Comparison of ENCODE assay signal across 9 cellular contexts in the genomic region with DNA sequence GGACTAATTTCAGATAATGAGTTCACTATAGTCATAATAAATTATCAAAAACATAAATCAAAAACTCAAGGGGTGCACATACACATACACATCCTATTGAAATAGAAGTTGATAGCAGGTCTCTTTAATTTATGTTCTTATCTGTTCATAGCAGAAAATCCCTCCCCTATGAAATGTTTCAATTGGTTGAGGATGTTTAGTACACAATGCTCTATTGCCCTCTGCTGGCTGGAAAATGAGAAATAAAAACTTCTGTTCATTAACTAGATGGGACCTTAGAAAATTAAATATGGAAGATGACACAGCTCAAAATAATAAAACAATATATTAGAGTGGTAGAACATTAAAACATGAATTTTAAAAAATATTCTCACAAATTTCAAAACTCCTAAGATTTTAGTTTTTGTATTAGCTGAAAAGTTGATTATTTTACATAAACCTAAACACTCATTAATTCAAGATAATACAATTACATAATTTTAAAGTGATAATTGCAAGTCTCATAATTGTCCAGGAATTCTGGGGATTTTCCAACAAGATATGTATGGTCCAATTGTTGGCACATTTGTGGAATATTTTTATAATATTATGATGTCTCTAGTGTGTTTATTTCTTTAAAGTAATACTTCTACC.
A peak's percentile ranks its signal among the peaks of the same experiment; 100 is the strongest.
DNase-seq lines count a peak whose midpoint lies in the region; ATAC-seq and TF ChIP-seq lines count a peak whose summit lies in the region.
"Had no signal": no experiment of that assay in that cellular context is flagged by ENCODE, and none has a peak within 500 bp of the region (broad histone marks: within the 10 kb centered on the region; RNA-seq: fewer than 3 reads in every experiment).

No MANE protein-coding gene starts in this region.

- DNase-seq in GM06990 (ENCODE audit: extremely low read depth, insufficient read length) (no peak), HFFc6 (peak; percentile 48), NCI-H226 (peak; percentile 56), lower lobe of right lung (no peak), HPDE6-E6E7 (ENCODE audit: extremely low spot score) (no peak)
- no peak for DNase-seq in stimulated activated CD4-positive, alpha-beta T cell treated with anti-CD3 and anti-CD28 coated beads, Interleukin-15, amount 100 ng/mL, for 24 hours
- DNase-seq: naive B cell had no signal

- no peaks in the 10 kb centered on the region for H3K4me1 ChIP-seq in lower lobe of right lung

- H3K4me3 ChIP-seq in GM06990 (replicated peaks; ENCODE audit: low read depth, low read length): no peak overlapping the region
- H3K4me3 ChIP-seq in lower lobe of right lung: no peak overlapping the region

- no peaks in the 10 kb centered on the region for H3K9me3 ChIP-seq in lower lobe of right lung

- H3K9me3 Mint-ChIP-seq in HFFc6: no peaks in the 10 kb centered on the region
- H3K9me3 Mint-ChIP-seq in brain: no peaks in the 10 kb centered on the region
- H3K9me3 Mint-ChIP-seq: naive B cell had no signal

- no peaks in the 10 kb centered on the region for H3K36me3 ChIP-seq in GM06990 (ENCODE audit: control insufficient read depth, insufficient read depth, low read length)
- no peaks in the 10 kb centered on the region for H3K36me3 ChIP-seq in lower lobe of right lung

- H3K4me1 Mint-ChIP-seq in HFFc6 (ENCODE audit: low read depth) (peaks cover 18% of the 10 kb centered on the region), brain (peaks cover 5% of the 10 kb centered on the region)
- H3K4me1 Mint-ChIP-seq: naive B cell had no signal

- H3K27ac ChIP-seq in lower lobe of right lung: no peak overlapping the region

- H3K36me3 Mint-ChIP-seq in HFFc6 (ENCODE audit: low read depth) (no peaks in the 10 kb centered on the region), brain (no peaks in the 10 kb centered on the region)
- H3K36me3 Mint-ChIP-seq: naive B cell had no signal

- H3K4me3 Mint-ChIP-seq in HFFc6: no peak overlapping the region
- H3K4me3 Mint-ChIP-seq in brain: no peak overlapping the region
- H3K4me3 Mint-ChIP-seq: naive B cell had no signal

- peak in 1 of 2 donors; percentile 58 for ATAC-seq in lower lobe of right lung
- ATAC-seq in HG03280 (IDR thresholded peaks at IDR 0.05; ENCODE audit: unreplicated experiment): no peak

- H3K27ac Mint-ChIP-seq in HFFc6: no peak overlapping the region
- H3K27ac Mint-ChIP-seq in brain: peak overlapping the region in 1 of 5 experiments; percentile 26
- H3K27ac Mint-ChIP-seq: naive B cell had no signal

- H3K27me3 Mint-ChIP-seq in HFFc6 (ENCODE audit: insufficient read depth) (no peaks in the 10 kb centered on the region), brain (peaks cover 9% of the 10 kb centered on the region)
- H3K27me3 Mint-ChIP-seq: naive B cell had no signal

- peak; percentile 55 for TF ChIP-seq CTCF in GM06990 (IDR thresholded peaks at IDR 0.05; ENCODE audit: insufficient read depth, low read length, poor library complexity, severe bottlenecking)
- TF ChIP-seq CTCF in HFFc6 (IDR thresholded peaks at IDR 0.05): peak; percentile 86
- TF ChIP-seq CTCF in brain (conservative IDR thresholded peaks at IDR 0.05): peak; percentile 87 to 89
- TF ChIP-seq CTCF in lower lobe of right lung (IDR thresholded peaks at IDR 0.05): peak; percentile 46

- H3K27me3 ChIP-seq in GM06990 (replicated peaks; ENCODE audit: control insufficient read depth, insufficient read depth, low read length): no peaks in the 10 kb centered on the region
- no peaks in the 10 kb centered on the region for H3K27me3 ChIP-seq in lower lobe of right lung (ENCODE audit: low read depth)

- intact Hi-C loops in lower lobe of right lung (cut with DNase I): loop anchor here (5.0 kb wide), 1 partner anchor 371 kb away; no protein-coding TSS in a partner anchor

Comparison
In these comparisons a context has a peak if more than half of its experiments do, and no peak if none do; other contexts are left out.
1. DNase-seq: peak in HFFc6 (single experiment) and NCI-H226 (single experiment); none in GM06990 (single experiment), lower lobe of right lung (single experiment), HPDE6-E6E7 (single experiment) and stimulated activated CD4-positive, alpha-beta T cell treated with anti-CD3 and anti-CD28 coated beads, Interleukin-15, amount 100 ng/mL, for 24 hours (single experiment).
2. Peak in every context shown above with its lines, with median percentiles within 50 percentile points of each other: CTCF ChIP-seq.